ENCODE assay signal across 31 cellular contexts in the genomic region with DNA sequence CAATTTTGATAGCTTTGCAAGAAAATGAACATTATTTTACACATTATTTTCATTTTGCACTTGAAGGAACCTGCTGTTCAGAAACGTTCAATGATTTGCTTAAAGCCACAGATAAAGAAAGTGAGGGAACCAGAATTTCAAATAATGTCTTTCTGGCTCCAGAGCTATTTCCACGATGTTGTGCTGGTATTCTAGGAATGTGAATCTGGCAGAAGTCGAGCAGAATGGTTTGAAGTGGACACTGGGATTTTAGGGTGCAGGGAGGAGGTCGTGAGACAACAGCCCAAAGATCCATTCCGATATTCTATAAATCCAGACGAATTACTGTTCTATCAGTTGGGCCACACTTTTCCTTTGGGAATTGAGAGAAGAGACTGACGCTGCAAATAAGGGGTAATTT. TPM values are rescaled to one million over a fixed set of nuclear protein-coding genes. Genes with fewer than 3 reads are reported as not detected.
DNase-seq lines count a peak whose midpoint lies in the region; ATAC-seq and TF ChIP-seq lines count a peak whose summit lies in the region.
"Had no signal": no experiment of that assay in that cellular context is flagged by ENCODE, and none has a peak within 500 bp of the region (broad histone marks: within the 10 kb centered on the region; RNA-seq: fewer than 3 reads in every experiment).

No MANE protein-coding gene starts in this region.

- H3K27me3 ChIP-seq in left ventricle myocardium inferior (ENCODE audit: low read depth) (no peaks in the 10 kb centered on the region), mesendoderm (ENCODE audit: insufficient read depth, low read length, poor library complexity) (no peaks in the 10 kb centered on the region), upper lobe of left lung (no peaks in the 10 kb centered on the region), foreskin keratinocyte (no peaks in the 10 kb centered on the region)
- H3K27me3 ChIP-seq: breast epithelium, neutrophil, Peyer's patch, stomach, thyroid gland had no signal

- no peak overlapping the region for H3K56ac ChIP-seq in mesendoderm (ENCODE audit: low read length)

- no peak overlapping the region for H2BK120ac ChIP-seq in mesendoderm (ENCODE audit: low read depth, low read length)

- H3K9ac ChIP-seq in mesendoderm (ENCODE audit: low read length) = no peak overlapping the region
- H3K9ac ChIP-seq: GM23248 had no signal

- no peaks in the 10 kb centered on the region for H3K79me2 ChIP-seq in mesendoderm (ENCODE audit: control insufficient read depth, insufficient read depth, low read length)

- TF ChIP-seq EP300 in upper lobe of left lung (IDR thresholded peaks at IDR 0.05) = no peak

- ATAC-seq in left cardiac atrium (no peak), upper lobe of left lung (ENCODE audit: low FRiP score in 2 of 2) (no peak), HG03280 (IDR thresholded peaks at IDR 0.05; ENCODE audit: unreplicated experiment) (no peak), HG03196 (IDR thresholded peaks at IDR 0.05; ENCODE audit: unreplicated experiment) (no peak), foreskin keratinocyte (no peak)
- ATAC-seq: esophagus mucosa, psoas muscle had no signal

- no peak overlapping the region for H3K23ac ChIP-seq in mesendoderm (ENCODE audit: low read length)

- peak overlapping the region; percentile 1 for H3K27ac ChIP-seq in left ventricle myocardium inferior (replicated peaks)
- H3K27ac ChIP-seq in coronary artery = no peak overlapping the region
- no peak overlapping the region for H3K27ac ChIP-seq in mesendoderm (ENCODE audit: low read depth, low read length)
- H3K27ac ChIP-seq in upper lobe of left lung = peak overlapping the region in 1 of 4 donors; percentile 21
- H3K27ac ChIP-seq in foreskin keratinocyte = no peak overlapping the region
- H3K27ac ChIP-seq: breast epithelium, GM23248, neutrophil, Peyer's patch, psoas muscle, thyroid gland had no signal

- no peak overlapping the region for H3K4ac ChIP-seq in mesendoderm (ENCODE audit: low read depth, low read length)

- H3K36me3 ChIP-seq in left ventricle myocardium inferior (no peaks in the 10 kb centered on the region), mesendoderm (ENCODE audit: control insufficient read depth, insufficient read depth, low read length) (no peaks in the 10 kb centered on the region), upper lobe of left lung (no peaks in the 10 kb centered on the region)
- H3K36me3 ChIP-seq: breast epithelium, neutrophil, Peyer's patch, stomach, thyroid gland had no signal

- no peak overlapping the region for H2BK5ac ChIP-seq in mesendoderm (ENCODE audit: low read length)

- H2BK15ac ChIP-seq in mesendoderm (replicated peaks; ENCODE audit: low read depth) = no peak overlapping the region

- peak overlapping the region; percentile 5 for H3K4me3 ChIP-seq in left ventricle myocardium inferior
- H3K4me3 ChIP-seq in coronary artery = peak overlapping the region; percentile 32
- H3K4me3 ChIP-seq in mesendoderm (ENCODE audit: low read length) = no peak overlapping the region
- H3K4me3 ChIP-seq in upper lobe of left lung = peak overlapping the region in 3 of 4 donors; percentile 9 to 30 (median 28)
- H3K4me3 ChIP-seq: GM23248, psoas muscle, thyroid gland had no signal

- no peak overlapping the region for H3K18ac ChIP-seq in mesendoderm (ENCODE audit: low read length)

- H3K4me1 ChIP-seq in left ventricle myocardium inferior (peaks cover 13% of the 10 kb centered on the region), mesendoderm (ENCODE audit: control insufficient read depth, low read depth, low read length) (no peaks in the 10 kb centered on the region), upper lobe of left lung (no peaks in the 10 kb centered on the region), foreskin keratinocyte (no peaks in the 10 kb centered on the region)
- H3K4me1 ChIP-seq: breast epithelium, Peyer's patch, psoas muscle, stomach, thyroid gland had no signal

- H4K8ac ChIP-seq in mesendoderm (ENCODE audit: low read depth, low read length) = no peak overlapping the region

- no peak overlapping the region for H3K4me2 ChIP-seq in mesendoderm (ENCODE audit: low read length)

- no CpG with 5 or more reads among the region's 7 CpGs for WGBS in mesendoderm (ENCODE audit: extremely low coverage, insufficient coverage, low lambda C conversion rate)
- 57 to 63% methylated on average over 7 of the region's 7 CpGs for WGBS in upper lobe of left lung, 2 donors

- H3K9me3 ChIP-seq in left ventricle myocardium inferior (replicated peaks) = no peaks in the 10 kb centered on the region
- H3K9me3 ChIP-seq in upper lobe of left lung = no peaks in the 10 kb centered on the region
- H3K9me3 ChIP-seq: breast epithelium, neutrophil, Peyer's patch, psoas muscle, stomach, thyroid gland had no signal

- no peak overlapping the region for H2AK5ac ChIP-seq in mesendoderm (ENCODE audit: low read length)

- H3K79me1 ChIP-seq in mesendoderm (ENCODE audit: low read length) = no peaks in the 10 kb centered on the region

- TF ChIP-seq CTCF in left ventricle myocardium inferior (IDR thresholded peaks at IDR 0.05; ENCODE audit: borderline replicate concordance) (no peak), coronary artery (IDR thresholded peaks at IDR 0.05) (no peak), upper lobe of left lung (IDR thresholded peaks at IDR 0.05) (no peak), foreskin keratinocyte (conservative IDR thresholded peaks at IDR 0.05) (no peak)

- no peak overlapping the region for H4K5ac ChIP-seq in mesendoderm (ENCODE audit: low read length)

- no peak for DNase-seq in left ventricle myocardium inferior
- no peak for DNase-seq in left cardiac atrium
- DNase-seq in coronary artery (ENCODE audit: low spot score) = no peak
- peak; percentile 19 for DNase-seq in mesendoderm
- DNase-seq in upper lobe of left lung = no peak
- DNase-seq in foreskin keratinocyte = no peak
- DNase-seq: 8988T; activated CD4-positive, alpha-beta T cell treated with anti-CD3 and anti-CD28 coated beads, Interleukin-2, amount 50 U/mL, for 1 hour; activated naive CD4-positive, alpha-beta T cell; activated T-cell treated with anti-CD3 and anti-CD28 coated beads, Interleukin-2, amount 50 U/mL, for 48 hours; CD4-positive, CD25-positive, alpha-beta regulatory T cell; GM23248; hypothalamus; KBM-7; NCI-H1417 treated with DMSO at 0.1 percent for 48 hours; NCI-H2081 treated with DMSO at 0.1 percent for 48 hours; NCI-H226; NCI-H69; Peyer's patch; psoas muscle; small intestine; stimulated activated CD4-positive, alpha-beta T cell treated with anti-CD3 and anti-CD28 coated beads, Interleukin-1b, Interleukin-23, amount 100 ng/mL, for 48 hours; stomach; SW 1271; T1000; thyroid gland had no signal

- intact Hi-C loops in left ventricle myocardium inferior (cut with micrococcal nuclease) = no loop called here
- intact Hi-C loops in left cardiac atrium (cut with DNase I) = no loop called here

- TF ChIP-seq POLR2A in upper lobe of left lung (IDR thresholded peaks at IDR 0.05) = no peak

RNA-seq across cellular contexts. Expression of gene CCDC102B, which starts 2.2 kb away (rescaled TPM):
- 6.1 TPM for total RNA-seq in left ventricle myocardium inferior
- 1 to 10 TPM; 7.4 to 8.6 TPM for total RNA-seq in left cardiac atrium
- 1.2 TPM for polyA plus RNA-seq in mesendoderm (2013, experiment 1 of 2)
- 0.98 TPM for polyA plus RNA-seq in mesendoderm (2013, experiment 2 of 2)
- total RNA-seq in upper lobe of left lung = 10 to 100 TPM in 5 of 6 donors, 1 to 10 TPM in 1; 6.2 to 51.3 (median 20.3) TPM
- 0.20 TPM in 1 of 2 replicates, not detected in the other for total RNA-seq in foreskin keratinocyte
- 0.09 TPM in 1 of 2 replicates, not detected in the other for polyA plus RNA-seq in foreskin keratinocyte
